10 cellular contexts compared by ENCODE assay signal in the genomic region with DNA sequence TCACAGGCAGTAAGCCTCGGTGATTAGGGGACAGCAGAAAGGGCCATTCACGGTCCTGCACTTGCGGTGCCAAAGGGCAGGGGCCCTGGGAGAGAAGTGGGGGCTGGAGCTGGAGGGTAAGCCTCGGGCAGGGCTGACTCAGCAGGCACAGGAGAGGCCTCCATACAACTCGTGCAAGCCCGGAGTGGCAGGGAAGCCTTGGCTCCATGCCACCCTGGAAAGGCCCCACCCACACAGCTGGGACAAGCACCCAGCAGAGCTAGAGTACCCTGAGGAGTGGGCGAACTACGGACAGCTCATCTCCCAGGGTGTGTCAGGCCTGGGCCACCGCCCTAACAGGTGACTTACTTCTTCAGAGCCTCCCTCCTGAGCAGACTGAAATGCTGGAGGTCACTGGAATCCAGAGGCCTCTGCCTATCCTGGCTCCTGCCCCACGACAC. TPM values are rescaled to one million over a fixed set of nuclear protein-coding genes. Genes with fewer than 3 reads are reported as not detected.
A peak's percentile ranks its signal among the peaks of the same experiment; 100 is the strongest.
DNase-seq lines count a peak whose midpoint lies in the region; ATAC-seq and TF ChIP-seq lines count a peak whose summit lies in the region.
"Had no signal": no experiment of that assay in that cellular context is flagged by ENCODE, and none has a peak within 500 bp of the region (broad histone marks: within the 10 kb centered on the region; RNA-seq: fewer than 3 reads in every experiment).

No MANE protein-coding gene starts in this region.

- H3K36me3 ChIP-seq in PC-9 (ENCODE audit: low read depth), result no peaks in the 10 kb centered on the region

- DNase-seq in ELR (ENCODE audit: low read depth), result peak; percentile 74
- peak; percentile 49 to 83 for DNase-seq in PC-9
- DNase-seq in fibroblast of peridontal ligament (ENCODE audit: extremely low read depth), result peak; percentile 54
- peak; percentile 77 for DNase-seq in renal cortical epithelial cell (ENCODE audit: low read depth)
- no peak for DNase-seq in DMS153 treated with DMSO at 0.1 percent for 48 hours (lab: John Stamatoyannopoulos, UW; ENCODE audit: unreplicated experiment)
- DNase-seq in RKO (ENCODE audit: low spot score), result no peak
- DNase-seq: NCI-H1048 had no signal

- no peak for TF ChIP-seq CTCF in PC-9 (conservative IDR thresholded peaks at IDR 0.05)

- H3F3A ChIP-seq in PC-9 (ENCODE audit: insufficient read depth, low read depth), result peaks cover 9% of the 10 kb centered on the region; the same call in 1 of the 2 replicates

- H3K4me2 ChIP-seq in PC-9, result peak overlapping the region; percentile 39; the same call in 1 of the 2 replicates

- no peaks in the 10 kb centered on the region for H4K20me1 ChIP-seq in PC-9 (ENCODE audit: insufficient read depth)

- H3K4me3 ChIP-seq in PC-9, result no peak overlapping the region
- H3K4me3 ChIP-seq: GM12878 had no signal

- peaks cover 11% of the 10 kb centered on the region for H3K4me1 ChIP-seq in PC-9 (replicated peaks; ENCODE audit: insufficient read depth)

- POLR2A ChIA-PET in PC-9 (lab: Charles Lee; ENCODE audit: unreplicated experiment), result interaction anchor here (0.5 kb wide), 1 partner anchor 629 kb away, joined by 4 read pairs; no protein-coding TSS in a partner anchor

- no TSS peak for BruUV-seq in PC-9 (replicated peaks; lab: Mats Ljungman, UMichigan)

- ATAC-seq in GM18858 (IDR thresholded peaks at IDR 0.05; ENCODE audit: unreplicated experiment) (no peak), GM18907 (IDR thresholded peaks at IDR 0.05; ENCODE audit: unreplicated experiment) (no peak)
- ATAC-seq: GM12878 had no signal

- intact Hi-C loops in PC-9 (cut with micrococcal nuclease; ENCODE audit: unreplicated experiment), result no loop called here

- H2AFZ ChIP-seq in PC-9, result no peak overlapping the region

- no peaks in the 10 kb centered on the region for H3K79me2 ChIP-seq in PC-9 (ENCODE audit: low read depth)

- H3K9me3 ChIP-seq in PC-9 (ENCODE audit: insufficient read depth, low read depth), result no peaks in the 10 kb centered on the region

- no peak overlapping the region for H3K27ac ChIP-seq in PC-9

- 0 out of 2 replicates have a peak, but pooled peaks cover under 1% of the 10 kb centered on the region for H3K27me3 ChIP-seq in PC-9 (ENCODE audit: insufficient read depth, low read depth)

- no peaks in the 10 kb centered on the region for H3K9me2 ChIP-seq in PC-9 (ENCODE audit: insufficient read depth)

- CTCF ChIA-PET in PC-9 (lab: Charles Lee), result interaction anchor here (0.5 to 0.6 kb wide), 2 partner anchors 10 to 957 kb away, joined by 3 read pairs; no protein-coding TSS in a partner anchor

RNA-seq across cellular contexts. Expression of a gene that starts 5.6 kb away (rescaled TPM):
- total RNA-seq in PC-9 (2021) (0.13 and 0.65 TPM in 2 replicates), renal cortical epithelial cell (0.15 TPM in 1 of 2 replicates, not detected in the other)

RNA-seq across cellular contexts. Expression of a gene that starts 7.5 kb away (rescaled TPM):
- 2.6 and 3.2 TPM in 2 replicates for total RNA-seq in PC-9 (2021)
- 7.3 and 11.7 TPM in 2 replicates for total RNA-seq in renal cortical epithelial cell
- total RNA-seq: GM12878 had no signal

Comparison
In these comparisons a context has a peak if more than half of its experiments do, and no peak if none do; other contexts are left out.
1. DNase-seq: peak in ELR (single experiment), PC-9 (2 of 2), fibroblast of peridontal ligament (single experiment) and renal cortical epithelial cell (single experiment); none in DMS153 treated with DMSO at 0.1 percent for 48 hours (single experiment) and RKO (single experiment).